Comparison of ENCODE assay signal across 27 cellular contexts in the genomic region with DNA sequence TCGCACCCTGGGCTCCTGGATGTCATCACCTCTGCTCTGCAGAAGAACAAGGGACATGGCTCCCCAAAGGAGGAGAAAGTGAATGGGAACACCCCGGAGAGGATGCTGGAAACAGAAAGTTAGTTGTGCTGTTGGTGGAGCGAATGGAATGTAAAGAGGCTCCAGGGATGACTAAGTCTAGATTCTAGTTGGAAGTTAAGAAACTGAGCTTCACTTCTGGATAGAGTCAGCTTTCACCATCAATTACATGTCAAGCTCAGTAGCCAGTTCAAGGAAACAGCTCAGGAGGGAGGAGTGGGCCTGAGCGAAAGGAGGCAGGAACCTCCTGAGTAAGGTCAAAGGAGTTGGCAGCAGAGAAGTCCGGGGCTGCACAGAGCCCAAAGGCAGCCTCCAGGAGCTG.
DNase-seq lines count a peak whose midpoint lies in the region; ATAC-seq, FAIRE-seq and TF ChIP-seq lines count a peak whose summit lies in the region.
"Had no signal": no experiment of that assay in that cellular context is flagged by ENCODE, and none has a peak within 500 bp of the region (broad histone marks: within the 10 kb centered on the region; RNA-seq: fewer than 3 reads in every experiment).

No MANE protein-coding gene starts in this region.

- 0 out of 2 replicates have a peak overlapping the region, but pooled peaks have one; percentile 5 for H2BK12ac ChIP-seq in H1 (ENCODE audit: low read depth, low read length)

- TF ChIP-seq CTCF in AG10803 (conservative IDR thresholded peaks at IDR 0.05; ENCODE audit: low read length) = no peak
- TF ChIP-seq CTCF in H1 (IDR thresholded peaks at IDR 0.05; ENCODE audit: control extremely low read depth in 1 of 3, insufficient read depth in 1 of 3, low read depth in 1 of 3, low read length in 3 of 3) = no peak

- H2AFZ ChIP-seq in H1 (ENCODE audit: low read length) = no peak overlapping the region

- no peak for TF ChIP-seq RAD21 in H1 (IDR thresholded peaks at IDR 0.05 in 1 of 2, conservative IDR thresholded peaks at IDR 0.05 in 1 of 2; ENCODE audit: low read depth in 2 of 2, low read length in 2 of 2)

- no peak overlapping the region for H3K18ac ChIP-seq in H1 (ENCODE audit: extremely low read depth, low read length)

- no peaks in the 10 kb centered on the region for H3K79me2 ChIP-seq in H1 (ENCODE audit: control insufficient read depth in 1 of 2, insufficient read depth in 2 of 2, low read length in 2 of 2)

- H2BK20ac ChIP-seq in H1 (ENCODE audit: low read length) = no peak overlapping the region

- no peak overlapping the region for H3K56ac ChIP-seq in H1 (replicated peaks; ENCODE audit: insufficient read length, low read depth, low read length)

- H2BK5ac ChIP-seq in H1 (ENCODE audit: low read depth, low read length) = no peak overlapping the region

- no peak for ATAC-seq in GM19035 (IDR thresholded peaks at IDR 0.05; ENCODE audit: unreplicated experiment)
- ATAC-seq: activated CD4-positive, alpha-beta T cell treated with anti-CD3 and anti-CD28 coated beads for 36 hours; left lobe of liver; T-helper 17 cell had no signal

- no peak overlapping the region for H3K4me3 ChIP-seq in AG10803 (ENCODE audit: low read length)
- H3K4me3 ChIP-seq in H1 (ENCODE audit: extremely low read depth in 1 of 4, insufficient read depth in 2 of 4, low read depth in 3 of 4, low read length in 4 of 4) = no peak overlapping the region
- H3K4me3 ChIP-seq: testis had no signal

- no peak overlapping the region for H3K4me2 ChIP-seq in H1 (ENCODE audit: insufficient read depth in 1 of 2, low read depth in 2 of 2, low read length in 2 of 2)

- H3K27me3 ChIP-seq in H1 (replicated peaks in 1 of 4; ENCODE audit: control insufficient read depth in 3 of 4, extremely low read depth in 1 of 4, insufficient read depth in 3 of 4, low read length in 3 of 4) = no peaks in the 10 kb centered on the region
- H3K27me3 ChIP-seq: BE2C, testis had no signal

- H3K9me3 ChIP-seq in H1 (ENCODE audit: insufficient read depth in 2 of 2, low read depth in 1 of 2, low read length in 1 of 2) = no peaks in the 10 kb centered on the region
- H3K9me3 ChIP-seq: BE2C, testis had no signal

- CTCF ChIA-PET in H1 (lab: Charles Lee; ENCODE audit: partially characterized antibody) = interaction anchor here (0.6 to 1.1 kb wide), 2 partner anchors 16 to 94 kb away, joined by 3 to 5 read pairs; no protein-coding TSS in a partner anchor

- H3K27ac ChIP-seq in H1 (ENCODE audit: low read depth, low read length) = no peak overlapping the region
- H3K27ac ChIP-seq: testis had no signal

- no peak overlapping the region for H4K5ac ChIP-seq in H1 (ENCODE audit: insufficient read length, low read depth, low read length)

- POLR2A ChIA-PET in H1 (lab: Charles Lee; ENCODE audit: partially characterized antibody) = interaction anchor here (1.9 kb wide), 1 partner anchor 10 kb away, joined by 8 read pairs; no protein-coding TSS in a partner anchor

- H2BK120ac ChIP-seq in H1 (replicated peaks; ENCODE audit: low read depth, low read length) = no peak overlapping the region

- no peaks in the 10 kb centered on the region for H4K20me1 ChIP-seq in H1 (replicated peaks in 1 of 2; ENCODE audit: control insufficient read depth in 1 of 2, insufficient read depth in 2 of 2, low read length in 2 of 2)

- no peak for TF ChIP-seq EP300 in H1 (IDR thresholded peaks at IDR 0.05; ENCODE audit: borderline replicate concordance in 1 of 2, low read depth in 2 of 2, low read length in 2 of 2)

- H3K79me1 ChIP-seq in H1 (ENCODE audit: low read depth, low read length) = no peaks in the 10 kb centered on the region

- H3K9ac ChIP-seq in H1 (replicated peaks in 1 of 4; ENCODE audit: extremely low read depth in 1 of 4, low read depth in 3 of 4, low read length in 3 of 4) = no peak overlapping the region

- DNase-seq in AG10803 (ENCODE audit: low read depth) (peak; percentile 34), M059J (ENCODE audit: low read depth) (peak; percentile 13), H1 (ENCODE audit: low read depth in 1 of 2, low spot score in 2 of 2) (no peak), left kidney (ENCODE audit: low read depth, low spot score) (peak; percentile 54), DMS79 (lab: John Stamatoyannopoulos, UW) (no peak), cortex of kidney (lab: John Stamatoyannopoulos, UW) (no peak), AG08396 (ENCODE audit: low spot score) (no peak)
- DNase-seq: 8988T; activated CD4-positive, alpha-beta T cell treated with anti-CD3 and anti-CD28 coated beads for 36 hours; activated CD8-positive, alpha-beta memory T cell treated with anti-CD3 and anti-CD28 coated beads for 24 hours; activated effector memory CD4-positive, alpha-beta T cell treated with anti-CD3 and anti-CD28 coated beads, Interleukin-2, amount 50 U/mL, for 16 hours; activated naive CD8-positive, alpha-beta T cell treated with anti-CD3 and anti-CD28 coated beads for 36 hours; BE2C; DMS153; HCEC 1CT; KG1; naive B cell; NCI-H1417 treated with DMSO at 0.1 percent for 48 hours; NCI-H446 treated with DMSO at 0.1 percent for 48 hours; RPMI8226; stimulated activated naive CD4-positive, alpha-beta T cell treated with Interleukin-2 at 50 U/mL for 16 hours; T-helper 17 cell; testis had no signal

- H3K23me2 ChIP-seq in H1 (ENCODE audit: low read depth, low read length) = no peaks in the 10 kb centered on the region; the same call in 1 of the 2 replicates

- FAIRE-seq in H1 (lab: Jason Lieb, UNC) = no peak
- FAIRE-seq: frontal cortex, G401.6 had no signal

- no peak overlapping the region for H3K14ac ChIP-seq in H1 (ENCODE audit: insufficient read length)

- H3K23ac ChIP-seq in H1 (ENCODE audit: insufficient read length) = no peak overlapping the region

- no peak overlapping the region for H4K91ac ChIP-seq in H1 (replicated peaks; ENCODE audit: insufficient read length, low read length)

- no peak overlapping the region for H2BK15ac ChIP-seq in H1 (ENCODE audit: low read length)

- 87% methylated on average over 5 of the region's 5 CpGs; no CpG with 5 or more reads in 1 of the 2 experiments for WGBS in H1 (ENCODE audit: extremely low coverage in 1 of 2, insufficient coverage in 1 of 2, insufficient read length in 1 of 2, insufficient replicate concordance in 2 of 2, low coverage in 1 of 2, low lambda C conversion rate in 2 of 2, missing lambda C conversion rate in 1 of 2), 2 experiments

- no peak overlapping the region for H3K4ac ChIP-seq in H1 (replicated peaks; ENCODE audit: insufficient read length, low read depth, low read length)

- H3K4me1 ChIP-seq in H1 (replicated peaks in 1 of 4; ENCODE audit: control insufficient read depth in 3 of 4, insufficient read depth in 4 of 4, low read length in 3 of 4) = peaks cover 0 to 3% (median 0%) of the 10 kb centered on the region in 4 experiments; a peak in 1 of 7 replicates
- H3K4me1 ChIP-seq: testis had no signal

- H4K8ac ChIP-seq in H1 (ENCODE audit: extremely low read depth, insufficient read depth, low read length) = no peak overlapping the region

- no peak for TF ChIP-seq POLR2A in H1 (IDR thresholded peaks at IDR 0.05; ENCODE audit: control extremely low read depth in 1 of 2, low read depth in 2 of 2, low read length in 2 of 2)

- H3K36me3 ChIP-seq in H1 (ENCODE audit: control insufficient read depth in 2 of 4, insufficient read depth in 4 of 4, low read length in 3 of 4) = no peaks in the 10 kb centered on the region
- H3K36me3 ChIP-seq: BE2C had no signal

- no peak overlapping the region for H2AK5ac ChIP-seq in H1 (ENCODE audit: low read depth, low read length)

TF ChIP-seq in H1, 55 proteins besides CTCF, POLR2A, EP300 and RAD21 (continues in another document):
- TF ChIP-seq GABPA (IDR thresholded peaks at IDR 0.05; ENCODE audit: borderline replicate concordance, insufficient read depth, low read length) (no peak), KDM4A (IDR thresholded peaks at IDR 0.05; ENCODE audit: low read depth, low read length, severe bottlenecking) (no peak), SIX5 (IDR thresholded peaks at IDR 0.05; ENCODE audit: low read depth, low read length) (no peak), SUZ12 (IDR thresholded peaks at IDR 0.05; ENCODE audit: low read length) (no peak), BRCA1 (IDR thresholded peaks at IDR 0.05; ENCODE audit: low read depth, low read length) (no peak), SAP30 (IDR thresholded peaks at IDR 0.05; ENCODE audit: insufficient read depth, insufficient replicate concordance, low read length) (no peak), HDAC2 (IDR thresholded peaks at IDR 0.05; ENCODE audit: borderline replicate concordance in 1 of 2, low read depth in 2 of 2, low read length in 2 of 2) (no peak), JUN (IDR thresholded peaks at IDR 0.05; ENCODE audit: low read depth, low read length) (no peak), ZNF274 (IDR thresholded peaks at IDR 0.05; ENCODE audit: borderline replicate concordance, extremely low read depth, low read length) (no peak), NANOG (IDR thresholded peaks at IDR 0.05; ENCODE audit: insufficient read depth, low read depth, low read length, poor library complexity, severe bottlenecking) (no peak), SRF (IDR thresholded peaks at IDR 0.05; ENCODE audit: low read depth, low read length) (no peak), CEBPB (IDR thresholded peaks at IDR 0.05; ENCODE audit: low read depth, low read length) (no peak), ASH2L (IDR thresholded peaks at IDR 0.05; ENCODE audit: low read length) (no peak), NRF1 (IDR thresholded peaks at IDR 0.05; ENCODE audit: low read depth, low read length) (no peak)
- TF ChIP-seq, protein P1, sequence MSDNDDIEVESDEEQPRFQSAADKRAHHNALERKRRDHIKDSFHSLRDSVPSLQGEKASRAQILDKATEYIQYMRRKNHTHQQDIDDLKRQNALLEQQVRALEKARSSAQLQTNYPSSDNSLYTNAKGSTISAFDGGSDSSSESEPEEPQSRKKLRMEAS (IDR thresholded peaks at IDR 0.05) = no peak
- TF ChIP-seq, protein P2, sequence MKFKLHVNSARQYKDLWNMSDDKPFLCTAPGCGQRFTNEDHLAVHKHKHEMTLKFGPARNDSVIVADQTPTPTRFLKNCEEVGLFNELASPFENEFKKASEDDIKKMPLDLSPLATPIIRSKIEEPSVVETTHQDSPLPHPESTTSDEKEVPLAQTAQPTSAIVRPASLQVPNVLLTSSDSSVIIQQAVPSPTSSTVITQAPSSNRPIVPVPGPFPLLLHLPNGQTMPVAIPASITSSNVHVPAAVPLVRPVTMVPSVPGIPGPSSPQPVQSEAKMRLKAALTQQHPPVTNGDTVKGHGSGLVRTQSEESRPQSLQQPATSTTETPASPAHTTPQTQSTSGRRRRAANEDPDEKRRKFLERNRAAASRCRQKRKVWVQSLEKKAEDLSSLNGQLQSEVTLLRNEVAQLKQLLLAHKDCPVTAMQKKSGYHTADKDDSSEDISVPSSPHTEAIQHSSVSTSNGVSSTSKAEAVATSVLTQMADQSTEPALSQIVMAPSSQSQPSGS (IDR thresholded peaks at IDR 0.05; ENCODE audit: low read length) = no peak

Comparison
In these comparisons a context has a peak if more than half of its experiments do, and no peak if none do; other contexts are left out.
1. DNase-seq: peak in AG10803 (single experiment), M059J (single experiment) and left kidney (single experiment); none in H1 (0 of 2), DMS79 (single experiment), cortex of kidney (single experiment) and AG08396 (single experiment).